Comparison of ENCODE assay signal across 9 cellular contexts in the genomic region with DNA sequence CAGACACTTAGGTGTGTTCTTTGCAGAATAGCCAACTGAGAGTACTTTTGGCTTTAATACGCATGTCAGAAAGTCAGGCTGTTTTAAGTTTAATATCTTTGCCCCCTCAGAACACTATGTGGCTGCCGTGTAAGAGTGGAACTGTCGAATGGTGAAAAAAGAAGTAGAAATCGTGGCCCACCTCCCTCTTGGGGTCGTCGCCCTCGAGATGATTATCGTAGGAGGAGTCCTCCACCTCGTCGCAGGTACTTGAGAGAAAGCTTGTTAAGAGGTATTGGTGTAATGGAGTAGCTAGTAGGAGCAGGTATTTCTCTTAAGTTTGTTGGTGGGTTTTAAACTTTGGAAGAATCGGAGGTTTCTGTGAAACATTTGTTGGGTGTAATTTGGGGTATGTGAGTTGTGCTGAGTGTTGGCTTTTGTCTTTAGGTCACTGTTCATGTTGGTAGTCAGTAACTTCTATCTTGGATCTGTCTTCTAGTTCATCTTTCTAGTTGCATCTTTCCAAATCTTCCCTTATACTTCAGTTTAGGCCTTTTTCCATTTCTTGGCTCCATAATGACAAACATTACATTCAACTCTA. TPM values are rescaled to one million over a fixed set of nuclear protein-coding genes. Genes with fewer than 3 reads are reported as not detected.
DNase-seq lines count a peak whose midpoint lies in the region; ATAC-seq and TF ChIP-seq lines count a peak whose summit lies in the region.
"Had no signal": no experiment of that assay in that cellular context is flagged by ENCODE, and none has a peak within 500 bp of the region (broad histone marks: within the 10 kb centered on the region; RNA-seq: fewer than 3 reads in every experiment).

No MANE protein-coding gene starts in this region.

- peaks cover 86% of the 10 kb centered on the region for H4K20me1 ChIP-seq in OCI-LY7 (ENCODE audit: insufficient read depth, low read length)

- peak overlapping the region; percentile 85 for H3K4me2 ChIP-seq in OCI-LY7 (ENCODE audit: low read length)

- H3K36me3 Mint-ChIP-seq in CD4-positive, alpha-beta T cell (ENCODE audit: low read depth): peaks cover 100% of the 10 kb centered on the region
- H3K36me3 Mint-ChIP-seq in endothelial cell (ENCODE audit: low read depth, unreplicated experiment) (peaks cover 71% of the 10 kb centered on the region), osteocyte (ENCODE audit: unreplicated experiment) (peaks cover 78% of the 10 kb centered on the region)

- POLR2A ChIA-PET in CD4-positive, alpha-beta T cell (lab: Charles Lee): interaction anchor here (0.9 to 11.2 kb wide), 11 partner anchors 9 to 275 kb away, joined by 3 to 161 read pairs (median 4); a partner anchor contains a TSS
- POLR2A ChIA-PET in OCI-LY7 (lab: Charles Lee): interaction anchor here (0.6 to 2.0 kb wide), 5 partner anchors 9 to 291 kb away, joined by 3 to 15 read pairs (median 4); no protein-coding TSS in a partner anchor

- H3K36me3 ChIP-seq in OCI-LY7 (ENCODE audit: insufficient read depth, low read length): peaks cover 96% of the 10 kb centered on the region

- peak overlapping the region; percentile 94 for H3K4me3 Mint-ChIP-seq in CD4-positive, alpha-beta T cell
- H3K4me3 Mint-ChIP-seq in endothelial cell (ENCODE audit: unreplicated experiment): peak overlapping the region; percentile 95
- peak overlapping the region; percentile 96 for H3K4me3 Mint-ChIP-seq in osteocyte (ENCODE audit: unreplicated experiment)

- H2AFZ ChIP-seq in OCI-LY7 (ENCODE audit: low read length): no peak overlapping the region

- H3K4me1 ChIP-seq in OCI-LY7 (ENCODE audit: insufficient read depth, low read length, poor library complexity, severe bottlenecking): peaks cover 60% of the 10 kb centered on the region

- no peak for DNase-seq in CD4-positive, alpha-beta T cell
- DNase-seq in OCI-LY7 (ENCODE audit: low spot score) (no peak), endothelial cell (ENCODE audit: low spot score) (no peak), osteocyte (ENCODE audit: extremely low spot score, unreplicated experiment) (no peak), NCI-H1105 treated with DMSO at 0.1 percent for 48 hours (lab: John Stamatoyannopoulos, UW) (no peak), DMS153 (lab: John Stamatoyannopoulos, UW) (no peak)
- DNase-seq: activated CD4-positive, CD25-positive, alpha-beta regulatory T cell treated with anti-CD3 and anti-CD28 coated beads, Interleukin-2, amount 50 U/mL, for 72 hours had no signal

- peak overlapping the region; percentile 97 for H3K27ac Mint-ChIP-seq in CD4-positive, alpha-beta T cell
- H3K27ac Mint-ChIP-seq in endothelial cell (ENCODE audit: unreplicated experiment) (peak overlapping the region; percentile 78), osteocyte (ENCODE audit: unreplicated experiment) (peak overlapping the region; percentile 64)

- H3K4me1 Mint-ChIP-seq in CD4-positive, alpha-beta T cell (ENCODE audit: low read depth): peaks cover 80% of the 10 kb centered on the region
- peaks cover 52% of the 10 kb centered on the region for H3K4me1 Mint-ChIP-seq in endothelial cell (ENCODE audit: unreplicated experiment)
- peaks cover 69% of the 10 kb centered on the region for H3K4me1 Mint-ChIP-seq in osteocyte (ENCODE audit: unreplicated experiment)

- ATAC-seq in CD4-positive, alpha-beta T cell (ENCODE audit: poor library complexity): no peak
- no peak for ATAC-seq in HG02763 (IDR thresholded peaks at IDR 0.05; ENCODE audit: unreplicated experiment)
- ATAC-seq in HG03571 (IDR thresholded peaks at IDR 0.05; ENCODE audit: unreplicated experiment): no peak

- intact Hi-C loops in CD4-positive, alpha-beta T cell (cut with DNase I, micrococcal nuclease): no loop called here
- intact Hi-C loops in OCI-LY7 (cut with micrococcal nuclease; ENCODE audit: unreplicated experiment): loop anchor here (10.0 kb wide), 1 partner anchor 406 kb away; a partner anchor contains a TSS

- H3K27ac ChIP-seq in CD4-positive, alpha-beta T cell (ENCODE audit: low read depth, low read length): peak overlapping the region; percentile 25
- no peak overlapping the region for H3K27ac ChIP-seq in OCI-LY7 (ENCODE audit: low read depth, low read length, poor library complexity, severe bottlenecking)

- CTCF ChIA-PET in CD4-positive, alpha-beta T cell (lab: Charles Lee): interaction anchor here (1.1 to 3.3 kb wide), 4 partner anchors 16 to 176 kb away, joined by 3 to 16 read pairs (median 6); no protein-coding TSS in a partner anchor
- CTCF ChIA-PET in OCI-LY7 (lab: Charles Lee; ENCODE audit: unreplicated experiment): interaction anchor here (0.6 kb wide), 1 partner anchor 571 kb away, joined by 3 read pairs; a partner anchor contains a TSS

- H3K27me3 ChIP-seq in CD4-positive, alpha-beta T cell (ENCODE audit: control insufficient read depth, insufficient read depth, low read length): no peaks in the 10 kb centered on the region

- no peaks in the 10 kb centered on the region for H3K9me3 ChIP-seq in CD4-positive, alpha-beta T cell (ENCODE audit: control insufficient read depth, low read length)
- H3K9me3 ChIP-seq in OCI-LY7 (ENCODE audit: low read length): no peaks in the 10 kb centered on the region

- peak overlapping the region; percentile 97 for H3K4me3 ChIP-seq in OCI-LY7 (ENCODE audit: low read depth, low read length, poor library complexity, severe bottlenecking)

- peaks cover 5% of the 10 kb centered on the region for H3K27me3 Mint-ChIP-seq in CD4-positive, alpha-beta T cell
- H3K27me3 Mint-ChIP-seq in endothelial cell (ENCODE audit: unreplicated experiment) (peaks cover 21% of the 10 kb centered on the region), osteocyte (ENCODE audit: unreplicated experiment) (no peaks in the 10 kb centered on the region)

- BruUV-seq in OCI-LY7 (replicated peaks; lab: Mats Ljungman, UMichigan): no TSS peak

- TF ChIP-seq CTCF in CD4-positive, alpha-beta T cell (IDR thresholded peaks at IDR 0.05): no peak
- TF ChIP-seq CTCF in OCI-LY7 (conservative IDR thresholded peaks at IDR 0.05; ENCODE audit: low read length): no peak
- no peak for TF ChIP-seq CTCF in endothelial cell (IDR thresholded peaks at IDR 0.05; ENCODE audit: unreplicated experiment)
- TF ChIP-seq CTCF in osteocyte (IDR thresholded peaks at IDR 0.05): no peak

- H3K9me2 ChIP-seq in OCI-LY7 (ENCODE audit: insufficient read depth, low read length): no peaks in the 10 kb centered on the region

- H3K79me2 ChIP-seq in OCI-LY7 (ENCODE audit: insufficient read depth, low read depth, low read length): peaks cover 97% of the 10 kb centered on the region

- H3K9me3 Mint-ChIP-seq in CD4-positive, alpha-beta T cell: no peaks in the 10 kb centered on the region
- H3K9me3 Mint-ChIP-seq in endothelial cell (ENCODE audit: unreplicated experiment) (no peaks in the 10 kb centered on the region), osteocyte (ENCODE audit: unreplicated experiment) (no peaks in the 10 kb centered on the region)

RNA-seq across cellular contexts. Expression of a gene that starts 4.7 kb away (rescaled TPM):
- 100 to 1,000 TPM; 550 to 556 TPM for total RNA-seq in CD4-positive, alpha-beta T cell
- total RNA-seq in OCI-LY7 (2014; rRNA removed; shearing (Covaris generic)): 316 and 557 TPM in 2 replicates
- total RNA-seq in OCI-LY7 (2022) (498 and 539 TPM in 2 replicates), endothelial cell (ENCODE audit: unreplicated experiment) (289 TPM), osteocyte (209 and 216 TPM in 2 replicates)

RNA-seq across cellular contexts. Expression of a gene that starts 51.5 kb away (rescaled TPM):
- 10 to 100 TPM; 47.0 to 48.4 TPM for total RNA-seq in CD4-positive, alpha-beta T cell
- total RNA-seq in OCI-LY7 (2014; rRNA removed; shearing (Covaris generic)): 22.4 and 29.4 TPM in 2 replicates
- 42.5 and 46.5 TPM in 2 replicates for total RNA-seq in OCI-LY7 (2022)
- 41.4 TPM for total RNA-seq in endothelial cell (ENCODE audit: unreplicated experiment)
- 51.6 and 53.9 TPM in 2 replicates for total RNA-seq in osteocyte
